ENCODE assay signal across 8 cellular contexts in genomic region chr6:39934060-39934757, GRCh38. TPM values are rescaled to one million over a fixed set of nuclear protein-coding genes. Genes with fewer than 3 reads are reported as not detected.
A peak's percentile ranks its signal among the peaks of the same experiment; 100 is the strongest.
DNase-seq lines count a peak whose midpoint lies in the region; ATAC-seq and TF ChIP-seq lines count a peak whose summit lies in the region.

Gene MOCS1, minus strand, starts transcription at chr6:39934462. Its CDS starts 45 bp downstream, at chr6:39934417.

- no peaks in the 10 kb centered on the region for H3K27me3 Mint-ChIP-seq in Caco-2 (ENCODE audit: insufficient read depth, unreplicated experiment)

- H3K36me3 ChIP-seq in Caco-2 (ENCODE audit: control insufficient read depth, insufficient read depth, low read length) (peaks cover 3% of the 10 kb centered on the region), endocrine pancreas (ENCODE audit: control insufficient read depth, insufficient read depth, low read length) (no peaks in the 10 kb centered on the region), lower lobe of right lung (no peaks in the 10 kb centered on the region)

- H3K4me3 ChIP-seq in Caco-2 (ENCODE audit: low read depth, low read length) (peak within 1 kb of the TSS; percentile 55), endocrine pancreas (ENCODE audit: control insufficient read depth, insufficient read depth, low read length) (peak within 1 kb of the TSS; percentile 69), lower lobe of right lung (peak within 1 kb of the TSS; percentile 85)

- peak within 1 kb of the TSS; percentile 71 for H3K9ac ChIP-seq in endocrine pancreas (ENCODE audit: control insufficient read depth, insufficient read depth, low read length)

- H3K4me1 Mint-ChIP-seq in Caco-2 (ENCODE audit: low read depth, unreplicated experiment) = peaks cover 17% of the 10 kb centered on the region

- peak within 1 kb of the TSS; percentile 63 for H3K27ac Mint-ChIP-seq in Caco-2 (ENCODE audit: unreplicated experiment)

- BruUV-seq in Caco-2 (replicated peaks; lab: Mats Ljungman, UMichigan) = no TSS peak

- TF ChIP-seq CTCF in Caco-2 (IDR thresholded peaks at IDR 0.05; ENCODE audit: insufficient read depth in 1 of 2, low read depth in 1 of 2, low read length in 1 of 2, severe bottlenecking in 1 of 2, unreplicated experiment in 1 of 2) (no peak), lower lobe of right lung (IDR thresholded peaks at IDR 0.05) (no peak)

- POLR2A ChIA-PET in Caco-2 (lab: Charles Lee) = interaction anchor here (0.8 kb wide), 1 partner anchor 15 kb away, joined by 8 read pairs; no protein-coding TSS in a partner anchor

- intact Hi-C loops in Caco-2 (cut with micrococcal nuclease; ENCODE audit: unreplicated experiment) = no loop called here
- intact Hi-C loops in lower lobe of right lung (cut with DNase I) = no loop called here

- H3K27ac ChIP-seq in lower lobe of right lung = peak within 1 kb of the TSS; percentile 88

- H3K4me1 ChIP-seq in Caco-2 (peaks cover 10% of the 10 kb centered on the region; the same call in 1 of the 2 replicates), endocrine pancreas (ENCODE audit: control insufficient read depth, insufficient read depth, low read length) (no peaks in the 10 kb centered on the region), lower lobe of right lung (peaks cover 35% of the 10 kb centered on the region)

- CTCF ChIA-PET in Caco-2 (lab: Charles Lee) = interaction anchor here (0.8 kb wide), 1 partner anchor 781 kb away, joined by 3 read pairs; no protein-coding TSS in a partner anchor

- peaks cover 16% of the 10 kb centered on the region for H3K36me3 Mint-ChIP-seq in Caco-2 (ENCODE audit: insufficient read depth, unreplicated experiment)

- no peaks in the 10 kb centered on the region; the same call in 1 of the 2 replicates for H3K9me3 ChIP-seq in Caco-2
- H3K9me3 ChIP-seq in endocrine pancreas (ENCODE audit: control insufficient read depth, low read length) = no peaks in the 10 kb centered on the region
- H3K9me3 ChIP-seq in lower lobe of right lung = no peaks in the 10 kb centered on the region

- H3K9me3 Mint-ChIP-seq in Caco-2 (ENCODE audit: unreplicated experiment) = peaks cover 4% of the 10 kb centered on the region

- H3K4me3 Mint-ChIP-seq in Caco-2 (ENCODE audit: unreplicated experiment) = peak within 1 kb of the TSS; percentile 89

- DNase-seq in Caco-2 (peak; percentile 81 to 82), NCI-H1105 (lab: John Stamatoyannopoulos, UW) (peak; percentile 56), lower lobe of right lung (peak; percentile 87)
- DNase-seq in activated CD8-positive, alpha-beta memory T cell treated with anti-CD3 and anti-CD28 coated beads for 4 hours (ENCODE audit: low read depth in 2 of 2) = peak; percentile 4 to 13
- DNase-seq in stimulated activated CD4-positive, alpha-beta T cell treated with anti-CD3 and anti-CD28 coated beads, Interleukin-4, amount 100 ng/mL, for 1 hour = peak; percentile 49

- H3K27me3 ChIP-seq in Caco-2 (replicated peaks; ENCODE audit: control insufficient read depth, insufficient read depth, low read length) (no peaks in the 10 kb centered on the region), endocrine pancreas (ENCODE audit: control insufficient read depth, insufficient read depth, low read length) (no peaks in the 10 kb centered on the region), lower lobe of right lung (ENCODE audit: low read depth) (peaks cover 6% of the 10 kb centered on the region)

- ATAC-seq in lower lobe of right lung = peak; percentile 96 to 99
- no peak for ATAC-seq in HG03139 (IDR thresholded peaks at IDR 0.05; ENCODE audit: unreplicated experiment)
- ATAC-seq in GM21786 (IDR thresholded peaks at IDR 0.05; ENCODE audit: unreplicated experiment) = no peak

RNA-seq across cellular contexts. Expression of gene MOCS1, which starts in this region (rescaled TPM):
- total RNA-seq in Caco-2 (2022) (43.4 and 44.7 TPM in 2 replicates), lower lobe of right lung (22.9 TPM)

Comparison
In these comparisons a context has a peak if more than half of its experiments do, and no peak if none do; other contexts are left out.
1. DNase-seq: peak in every context shown above with its lines; median percentile 87 in lower lobe of right lung; 82 in Caco-2; 56 in NCI-H1105; 49 in stimulated activated CD4-positive, alpha-beta T cell treated with anti-CD3 and anti-CD28 coated beads, Interleukin-4, amount 100 ng/mL, for 1 hour; 8 in activated CD8-positive, alpha-beta memory T cell treated with anti-CD3 and anti-CD28 coated beads for 4 hours.
2. ATAC-seq: peak in lower lobe of right lung (2 of 2); none in HG03139 (single experiment) and GM21786 (single experiment).
3. Peak in every context shown above with its lines, with median percentiles within 50 percentile points of each other: H3K4me3 ChIP-seq.